Comparison of ENCODE assay signal across 8 cellular contexts in genomic region chr5:172283862-172284274, GRCh38. TPM values are rescaled to one million over a fixed set of nuclear protein-coding genes. Genes with fewer than 3 reads are reported as not detected.
DNase-seq lines count a peak whose midpoint lies in the region; ATAC-seq and TF ChIP-seq lines count a peak whose summit lies in the region.

No MANE protein-coding gene starts in this region.

- peak overlapping the region; percentile 98 for H3K4me2 ChIP-seq in OCI-LY1 (ENCODE audit: low read length)

- H3K9me2 ChIP-seq in OCI-LY1 (ENCODE audit: low read depth, low read length): no peaks in the 10 kb centered on the region

- H3K9ac ChIP-seq in OCI-LY1 (ENCODE audit: low read length): peak overlapping the region; percentile 90

- H3F3A ChIP-seq in OCI-LY1 (ENCODE audit: insufficient read depth, low read length): no peaks in the 10 kb centered on the region

- H3K36me3 Mint-ChIP-seq in activated T-cell treated with anti-CD3 and anti-CD28 coated beads, Interleukin-2, amount 50 U/mL, for 72 hours (ENCODE audit: insufficient read depth in 2 of 2): no peaks in the 10 kb centered on the region
- H3K36me3 Mint-ChIP-seq in naive thymus-derived CD4-positive, alpha-beta T cell: peaks cover 0 to 2% (median 0%) of the 10 kb centered on the region in 5 donors

- CTCF ChIA-PET in naive thymus-derived CD4-positive, alpha-beta T cell (lab: Charles Lee): no interaction called here

- H3K4me3 ChIP-seq in OCI-LY1 (ENCODE audit: low read depth, low read length, poor library complexity, severe bottlenecking): peak overlapping the region; percentile 74
- peak overlapping the region; percentile 71 for H3K4me3 ChIP-seq in naive thymus-derived CD4-positive, alpha-beta T cell (ENCODE audit: low read length)

- H4K20me1 ChIP-seq in OCI-LY1 (ENCODE audit: insufficient read depth, low read length): no peaks in the 10 kb centered on the region

- POLR2A ChIA-PET in naive thymus-derived CD4-positive, alpha-beta T cell (lab: Charles Lee): no interaction called here

- H3K79me2 ChIP-seq in OCI-LY1 (ENCODE audit: insufficient read depth, low read length): peaks cover 42% of the 10 kb centered on the region

- peak overlapping the region; percentile 92 to 94 for H3K4me3 Mint-ChIP-seq in activated T-cell treated with anti-CD3 and anti-CD28 coated beads, Interleukin-2, amount 50 U/mL, for 72 hours
- H3K4me3 Mint-ChIP-seq in naive thymus-derived CD4-positive, alpha-beta T cell: peak overlapping the region; percentile 84 to 94 (median 88)

- H3K9me3 Mint-ChIP-seq in activated T-cell treated with anti-CD3 and anti-CD28 coated beads, Interleukin-2, amount 50 U/mL, for 72 hours: no peaks in the 10 kb centered on the region
- H3K9me3 Mint-ChIP-seq in naive thymus-derived CD4-positive, alpha-beta T cell: no peaks in the 10 kb centered on the region

- peaks cover 31% of the 10 kb centered on the region for H3K4me1 ChIP-seq in OCI-LY1 (ENCODE audit: insufficient read depth, low read length, severe bottlenecking)
- H3K4me1 ChIP-seq in naive thymus-derived CD4-positive, alpha-beta T cell (ENCODE audit: control insufficient read depth in 2 of 2, insufficient read depth in 2 of 2, low read length in 2 of 2): peaks cover 11 to 13% of the 10 kb centered on the region in 2 donors

- peaks cover 13% of the 10 kb centered on the region for H3K27me3 Mint-ChIP-seq in activated T-cell treated with anti-CD3 and anti-CD28 coated beads, Interleukin-2, amount 50 U/mL, for 72 hours (ENCODE audit: low read depth)
- peaks cover 0 to 24% (median 0%) of the 10 kb centered on the region in 5 donors for H3K27me3 Mint-ChIP-seq in naive thymus-derived CD4-positive, alpha-beta T cell

- H2AFZ ChIP-seq in OCI-LY1 (ENCODE audit: low read length): no peak overlapping the region

- no peak overlapping the region for H3K27ac ChIP-seq in OCI-LY1 (ENCODE audit: low read depth, low read length, poor library complexity, severe bottlenecking)
- H3K27ac ChIP-seq in naive thymus-derived CD4-positive, alpha-beta T cell (ENCODE audit: low read depth, low read length): peak overlapping the region; percentile 61

- H3K4me1 Mint-ChIP-seq in activated T-cell treated with anti-CD3 and anti-CD28 coated beads, Interleukin-2, amount 50 U/mL, for 72 hours (ENCODE audit: low read depth): peaks cover 41% of the 10 kb centered on the region
- peaks cover 10 to 34% (median 29%) of the 10 kb centered on the region in 7 donors for H3K4me1 Mint-ChIP-seq in naive thymus-derived CD4-positive, alpha-beta T cell

- no peak for TF ChIP-seq CTCF in OCI-LY1 (IDR thresholded peaks at IDR 0.05; ENCODE audit: low read length)

- H3K9me3 ChIP-seq in OCI-LY1 (ENCODE audit: low read length): no peaks in the 10 kb centered on the region
- no peaks in the 10 kb centered on the region for H3K9me3 ChIP-seq in naive thymus-derived CD4-positive, alpha-beta T cell (ENCODE audit: control insufficient read depth in 2 of 3, low read length in 3 of 3)

- peak; percentile 53 for DNase-seq in COR-L47 (lab: John Stamatoyannopoulos, UW)
- peak; percentile 86 to 90 for DNase-seq in activated T-cell treated with anti-CD3 and anti-CD28 coated beads, Interleukin-2, amount 50 U/mL, for 72 hours
- peak; percentile 84 for DNase-seq in fibroblast of gingiva (ENCODE audit: low read depth)
- DNase-seq in naive thymus-derived CD4-positive, alpha-beta T cell: peak; percentile 56 to 91 (median 69)
- DNase-seq in stimulated activated naive CD4-positive, alpha-beta T cell (lab: John Stamatoyannopoulos, UW): peak; percentile 53 to 73 (median 67)

- peak; percentile 92 for ATAC-seq in GM19397 (IDR thresholded peaks at IDR 0.05; ENCODE audit: unreplicated experiment)
- peak; percentile 73 for ATAC-seq in HG03520 (IDR thresholded peaks at IDR 0.05; ENCODE audit: unreplicated experiment)
- peak; percentile 90 to 91 for ATAC-seq in activated T-cell treated with anti-CD3 and anti-CD28 coated beads, Interleukin-2, amount 50 U/mL, for 72 hours (replicated peaks in 1 of 2)
- ATAC-seq in naive thymus-derived CD4-positive, alpha-beta T cell: peak; percentile 92

- H3K36me3 ChIP-seq in OCI-LY1 (ENCODE audit: insufficient read depth, low read length): peaks cover 4% of the 10 kb centered on the region; the same call in 1 of the 2 replicates
- no peaks in the 10 kb centered on the region for H3K36me3 ChIP-seq in naive thymus-derived CD4-positive, alpha-beta T cell (ENCODE audit: control insufficient read depth in 2 of 3, insufficient read depth in 3 of 3, low read length in 3 of 3)

- intact Hi-C loops in naive thymus-derived CD4-positive, alpha-beta T cell (cut with micrococcal nuclease): loop anchor here (1.0 to 10.0 kb wide), 16 partner anchors 9 to 897 kb away; partner anchors contain the start of genes NPM1 (in 2 of the 2), STK10 (in 2 of the 2), CREBRF (in 1 of the 2) and FBXW11 (in 1 of the 2)

- no peaks in the 10 kb centered on the region for H3K27me3 ChIP-seq in OCI-LY1 (ENCODE audit: insufficient read depth, low read length)
- no peaks in the 10 kb centered on the region for H3K27me3 ChIP-seq in naive thymus-derived CD4-positive, alpha-beta T cell (ENCODE audit: control insufficient read depth in 2 of 2, insufficient read depth in 2 of 2, low read length in 2 of 2)

- H3K27ac Mint-ChIP-seq in activated T-cell treated with anti-CD3 and anti-CD28 coated beads, Interleukin-2, amount 50 U/mL, for 72 hours: peak overlapping the region; percentile 82
- H3K27ac Mint-ChIP-seq in naive thymus-derived CD4-positive, alpha-beta T cell: peak overlapping the region in 8 of 9 donors; percentile 43 to 88 (median 64)

RNA-seq across cellular contexts. Expression of gene UBTD2, which starts 0.3 kb away (rescaled TPM):
- total RNA-seq in activated T-cell treated with anti-CD3 and anti-CD28 coated beads, Interleukin-2, amount 50 U/mL, for 72 hours: 1 to 10 TPM; 6.5 to 7.2 TPM
- 1 to 10 TPM; 2.3 to 8.3 (median 5.9) TPM for total RNA-seq in naive thymus-derived CD4-positive, alpha-beta T cell
- 1 to 10 TPM; 2.5 to 4.0 TPM for polyA plus RNA-seq in naive thymus-derived CD4-positive, alpha-beta T cell
